Comparison of ENCODE assay signal across 1 cellular context in genomic region chr2:37832590-37833197, GRCh38.
TF ChIP-seq lines count a peak whose summit lies in the region.

No MANE protein-coding gene starts in this region.

TF ChIP-seq in HEK293, 187 proteins besides CTCF, POLR2A, EP300 and RAD21 (continued from another document):
- TF ChIP-seq TSHZ1 (tag by site-specific recombination; IDR thresholded peaks at IDR 0.05; ENCODE audit: borderline replicate concordance): no peak
- TF ChIP-seq ZNF202 (tag by site-specific recombination; IDR thresholded peaks at IDR 0.05; ENCODE audit: borderline replicate concordance): no peak
- TF ChIP-seq ZNF629 (tag by site-specific recombination; IDR thresholded peaks at IDR 0.05): no peak
- TF ChIP-seq KLF1 (tag by site-specific recombination; IDR thresholded peaks at IDR 0.05): no peak
- TF ChIP-seq ZNF837 (tag by site-specific recombination; IDR thresholded peaks at IDR 0.05): no peak
- no peak for TF ChIP-seq SP3 (tag by site-specific recombination; IDR thresholded peaks at IDR 0.05)
- no peak for TF ChIP-seq ZNF701 (tag by site-specific recombination; IDR thresholded peaks at IDR 0.05)
- no peak for TF ChIP-seq ZNF274 (IDR thresholded peaks at IDR 0.05; ENCODE audit: low read length)
- TF ChIP-seq ZNF274 (tag by site-specific recombination; IDR thresholded peaks at IDR 0.05; ENCODE audit: borderline replicate concordance): no peak
- TF ChIP-seq ZNF707 (tag by site-specific recombination; IDR thresholded peaks at IDR 0.05): no peak
- TF ChIP-seq ZNF488 (tag by site-specific recombination; IDR thresholded peaks at IDR 0.05): no peak
- TF ChIP-seq ZNF830 (tag by site-specific recombination; IDR thresholded peaks at IDR 0.05; ENCODE audit: low read depth): no peak
- no peak for TF ChIP-seq ZNF473 (tag by site-specific recombination; IDR thresholded peaks at IDR 0.05)
- peak; percentile 86 for TF ChIP-seq ZNF18 (tag by site-specific recombination; IDR thresholded peaks at IDR 0.05)
- no peak for TF ChIP-seq GLI2 (tag by site-specific recombination; IDR thresholded peaks at IDR 0.05; ENCODE audit: borderline replicate concordance, low read depth)
- no peak for TF ChIP-seq ZNF211 (tag by site-specific recombination; IDR thresholded peaks at IDR 0.05; ENCODE audit: low read depth)
- TF ChIP-seq ZNF660 (tag by site-specific recombination; IDR thresholded peaks at IDR 0.05): peak; percentile 63; the same call in 1 of the 2 replicates
- TF ChIP-seq ZBTB10 (tag by site-specific recombination; IDR thresholded peaks at IDR 0.05): no peak
- TF ChIP-seq ZNF514 (tag by site-specific recombination; IDR thresholded peaks at IDR 0.05): no peak
- TF ChIP-seq ZSCAN23 (tag by site-specific recombination; IDR thresholded peaks at IDR 0.05): no peak
- no peak for TF ChIP-seq ZNF555 (tag by site-specific recombination; conservative IDR thresholded peaks at IDR 0.05)
- no peak for TF ChIP-seq ZNF155 (tag by site-specific recombination; IDR thresholded peaks at IDR 0.05)
- TF ChIP-seq ZNF302 (tag by site-specific recombination; IDR thresholded peaks at IDR 0.05; ENCODE audit: low read depth): no peak
- peak; percentile 46; the same call in 1 of the 2 replicates for TF ChIP-seq MZF1 (tag by site-specific recombination; IDR thresholded peaks at IDR 0.05; ENCODE audit: borderline replicate concordance)
- TF ChIP-seq ZNF366 (tag by site-specific recombination; conservative IDR thresholded peaks at IDR 0.05): no peak; the same call in 1 of the 2 replicates
- TF ChIP-seq ZFHX2 (tag by site-specific recombination; conservative IDR thresholded peaks at IDR 0.05): no peak
- no peak for TF ChIP-seq ZNF174 (tag by site-specific recombination; IDR thresholded peaks at IDR 0.05)
TF ChIP-seq in HEK293: peak in this region for 8.
